In genomic region chr22:20130739-20131592, GRCh38 we compare ENCODE assay signal across 8 cellular contexts. TPM values are rescaled to one million over a fixed set of nuclear protein-coding genes. Genes with fewer than 3 reads are reported as not detected.
DNase-seq lines count a peak whose midpoint lies in the region; ATAC-seq and TF ChIP-seq lines count a peak whose summit lies in the region.

No MANE protein-coding gene starts in this region.

- peak overlapping the region; percentile 63 for H3K4me3 Mint-ChIP-seq in dendritic cell treated with granulocyte-macrophage colony-stimulating factor and Interleukin-4, amounts not matched to agents 40 ng/mL and 50 ng/mL, for 4 days

- intact Hi-C loops in dendritic cell treated with granulocyte-macrophage colony-stimulating factor and Interleukin-4, amounts not matched to agents 40 ng/mL and 50 ng/mL, for 4 days (cut with micrococcal nuclease) = loop anchor here (1.0 kb wide), 1 partner anchor 14 kb away; the partner anchor contains the start of gene TRMT2A
- intact Hi-C loops in left lung (cut with DNase I) = no loop called here

- no peaks in the 10 kb centered on the region for H3K27me3 ChIP-seq in MG63
- no peaks in the 10 kb centered on the region for H3K27me3 ChIP-seq in left lung

- H3K9me3 Mint-ChIP-seq in dendritic cell treated with granulocyte-macrophage colony-stimulating factor and Interleukin-4, amounts not matched to agents 40 ng/mL and 50 ng/mL, for 4 days = no peaks in the 10 kb centered on the region

- H3K9me3 ChIP-seq in MG63 = no peaks in the 10 kb centered on the region
- no peaks in the 10 kb centered on the region for H3K9me3 ChIP-seq in left lung

- ATAC-seq in GM21529 (IDR thresholded peaks at IDR 0.05; ENCODE audit: unreplicated experiment) (peak; percentile 54), left lung (peak; percentile 94)

- peaks cover 24% of the 10 kb centered on the region for H3K36me3 Mint-ChIP-seq in dendritic cell treated with granulocyte-macrophage colony-stimulating factor and Interleukin-4, amounts not matched to agents 40 ng/mL and 50 ng/mL, for 4 days (ENCODE audit: low read depth)

- TF ChIP-seq CTCF in left lung (IDR thresholded peaks at IDR 0.05) = no peak

- peak overlapping the region; percentile 87 to 88 for H3K27ac ChIP-seq in left lung

- H3K27me3 Mint-ChIP-seq in dendritic cell treated with granulocyte-macrophage colony-stimulating factor and Interleukin-4, amounts not matched to agents 40 ng/mL and 50 ng/mL, for 4 days = no peaks in the 10 kb centered on the region

- peak; percentile 57 for DNase-seq in COR-L47 (lab: John Stamatoyannopoulos, UW)
- DNase-seq in MG63 = peak; percentile 82
- peak; percentile 79 for DNase-seq in activated CD4-positive, alpha-beta T cell treated with anti-CD3 and anti-CD28 coated beads, Interleukin-2, amount 50 U/mL, for 1 hour
- peak; percentile 83 to 96 for DNase-seq in left lung
- peak; percentile 70 for DNase-seq in stimulated activated CD4-positive, alpha-beta T cell treated with anti-CD3 and anti-CD28 coated beads, Interleukin-1b, Interleukin-23, amount 100 ng/mL, for 48 hours
- no peak for DNase-seq in OCI-M2 (lab: John Stamatoyannopoulos, UW; ENCODE audit: unreplicated experiment)

- peaks cover 15 to 44% of the 10 kb centered on the region in 2 donors for H3K4me1 ChIP-seq in left lung

- no peak overlapping the region for H3K27ac Mint-ChIP-seq in dendritic cell treated with granulocyte-macrophage colony-stimulating factor and Interleukin-4, amounts not matched to agents 40 ng/mL and 50 ng/mL, for 4 days

- H3K4me3 ChIP-seq in MG63 (peak overlapping the region; percentile 71), left lung (peak overlapping the region; percentile 94)

- H3K36me3 ChIP-seq in MG63 (peaks cover 18% of the 10 kb centered on the region), left lung (peaks cover 0 to 22% of the 10 kb centered on the region in 2 donors)

- H3K4me1 Mint-ChIP-seq in dendritic cell treated with granulocyte-macrophage colony-stimulating factor and Interleukin-4, amounts not matched to agents 40 ng/mL and 50 ng/mL, for 4 days (ENCODE audit: low read depth) = peaks cover 40% of the 10 kb centered on the region

RNA-seq across cellular contexts. Expression of gene ZDHHC8, which starts 0.6 kb away (rescaled TPM):
- total RNA-seq in MG63 (2014; rRNA removed; shearing (Covaris generic); ENCODE audit: low replicate concordance) = 1.4 and 9.6 TPM in 2 replicates
- total RNA-seq in left lung = 10 to 100 TPM; 63.0 to 81.8 TPM

RNA-seq across cellular contexts. Expression of gene TRMT2A, which starts 13.9 kb away (rescaled TPM):
- total RNA-seq in MG63 (2014; rRNA removed; shearing (Covaris generic); ENCODE audit: low replicate concordance) = 39.4 and 43.4 TPM in 2 replicates
- total RNA-seq in left lung = 10 to 100 TPM; 40.9 to 60.4 TPM

RNA-seq across cellular contexts. Expression of gene RANBP1, which starts 15.1 kb away (rescaled TPM):
- 841 and 1,160 TPM in 2 replicates for total RNA-seq in MG63 (2014; rRNA removed; shearing (Covaris generic); ENCODE audit: low replicate concordance)
- 100 to 1,000 TPM in 1 of 2 donors, 10 to 100 TPM in 1; 63.7 to 111 TPM for total RNA-seq in left lung

RNA-seq across cellular contexts. Expression of gene CCDC188, which starts 19.9 kb away (rescaled TPM):
- total RNA-seq in MG63 (2014; rRNA removed; shearing (Covaris generic); ENCODE audit: low replicate concordance) = not detected in 2 replicates
- 1 to 10 TPM; 1.1 to 1.4 TPM for total RNA-seq in left lung

RNA-seq across cellular contexts. Expression of gene DGCR8, which starts 50.9 kb away (rescaled TPM):
- total RNA-seq in MG63 (2014; rRNA removed; shearing (Covaris generic); ENCODE audit: low replicate concordance) = 16.3 and 31.0 TPM in 2 replicates
- 10 to 100 TPM; 28.9 to 34.9 TPM for total RNA-seq in left lung
